In the genomic region with DNA sequence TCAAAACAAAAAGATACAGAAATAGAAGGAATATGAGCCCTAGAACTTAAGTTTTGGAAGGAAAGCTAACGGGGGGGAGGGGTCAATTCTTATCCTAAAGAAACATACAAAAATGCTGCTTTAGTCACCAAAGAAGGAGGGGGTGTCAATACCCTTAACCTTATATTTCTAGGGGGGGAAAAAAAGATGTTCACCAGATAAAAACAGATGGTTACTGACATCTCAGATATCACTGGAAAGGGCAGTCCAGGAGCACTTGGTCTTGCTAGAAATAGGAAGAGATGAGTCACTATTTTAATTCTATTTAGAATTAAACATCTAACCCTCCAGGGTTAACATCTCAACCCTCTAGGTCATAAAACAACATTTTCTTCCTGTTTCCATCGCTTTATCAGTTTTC, we compare ENCODE assay signal across 1 cellular context.
TF ChIP-seq lines count a peak whose summit lies in the region.

No MANE protein-coding gene starts in this region.

TF ChIP-seq in IMR-90, 13 proteins besides CTCF, POLR2A, EP300 and RAD21:
- TF ChIP-seq MAZ (IDR thresholded peaks at IDR 0.05; ENCODE audit: borderline replicate concordance, low read depth, low read length) (no peak), CHD1 (IDR thresholded peaks at IDR 0.05; ENCODE audit: low read depth, low read length) (no peak), MAFK (IDR thresholded peaks at IDR 0.05; ENCODE audit: low read depth, low read length) (no peak), RFX5 (IDR thresholded peaks at IDR 0.05; ENCODE audit: low read depth, low read length) (no peak), MXI1 (IDR thresholded peaks at IDR 0.05; ENCODE audit: borderline replicate concordance, low read depth, low read length) (no peak), RCOR1 (IDR thresholded peaks at IDR 0.05; ENCODE audit: insufficient replicate concordance, low read length) (no peak), BHLHE40 (IDR thresholded peaks at IDR 0.05; ENCODE audit: low read depth, low read length) (no peak)
- TF ChIP-seq, protein P1, sequence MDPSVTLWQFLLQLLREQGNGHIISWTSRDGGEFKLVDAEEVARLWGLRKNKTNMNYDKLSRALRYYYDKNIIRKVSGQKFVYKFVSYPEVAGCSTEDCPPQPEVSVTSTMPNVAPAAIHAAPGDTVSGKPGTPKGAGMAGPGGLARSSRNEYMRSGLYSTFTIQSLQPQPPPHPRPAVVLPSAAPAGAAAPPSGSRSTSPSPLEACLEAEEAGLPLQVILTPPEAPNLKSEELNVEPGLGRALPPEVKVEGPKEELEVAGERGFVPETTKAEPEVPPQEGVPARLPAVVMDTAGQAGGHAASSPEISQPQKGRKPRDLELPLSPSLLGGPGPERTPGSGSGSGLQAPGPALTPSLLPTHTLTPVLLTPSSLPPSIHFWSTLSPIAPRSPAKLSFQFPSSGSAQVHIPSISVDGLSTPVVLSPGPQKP (IDR thresholded peaks at IDR 0.05; ENCODE audit: borderline replicate concordance, low read depth, low read length) = no peak
- TF ChIP-seq, protein P2, sequence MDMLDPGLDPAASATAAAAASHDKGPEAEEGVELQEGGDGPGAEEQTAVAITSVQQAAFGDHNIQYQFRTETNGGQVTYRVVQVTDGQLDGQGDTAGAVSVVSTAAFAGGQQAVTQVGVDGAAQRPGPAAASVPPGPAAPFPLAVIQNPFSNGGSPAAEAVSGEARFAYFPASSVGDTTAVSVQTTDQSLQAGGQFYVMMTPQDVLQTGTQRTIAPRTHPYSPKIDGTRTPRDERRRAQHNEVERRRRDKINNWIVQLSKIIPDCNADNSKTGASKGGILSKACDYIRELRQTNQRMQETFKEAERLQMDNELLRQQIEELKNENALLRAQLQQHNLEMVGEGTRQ (IDR thresholded peaks at IDR 0.05; ENCODE audit: low read depth, low read length) = no peak
